ENCODE assay signal across 21 cellular contexts in genomic region chr1:183300828-183301227, GRCh38.
"Had no signal": no experiment of that assay in that cellular context is flagged by ENCODE, and none has a peak within 500 bp of the region (broad histone marks: within the 10 kb centered on the region; RNA-seq: fewer than 3 reads in every experiment).

No MANE protein-coding gene starts in this region.

- H3K36me3 ChIP-seq: SJCRH30 had no signal

- H3K27me3 ChIP-seq: SJCRH30 had no signal

- H3K4me3 ChIP-seq: SJCRH30 had no signal

- ATAC-seq: activated naive CD4-positive, alpha-beta T cell treated with anti-CD3 and anti-CD28 coated beads, Interleukin-2, amount 50 U/mL, for 72 hours; activated naive CD8-positive, alpha-beta T cell treated with anti-CD3 and anti-CD28 coated beads, Interleukin-2, amount 50 U/mL, for 24 hours; activated T-cell treated with anti-CD3 and anti-CD28 coated beads, Interleukin-2, amount 50 U/mL, for 4 hours had no signal

- DNase-seq: activated CD4-positive, alpha-beta memory T cell treated with anti-CD3 and anti-CD28 coated beads for 36 hours; activated CD4-positive, alpha-beta T cell treated with anti-CD3 and anti-CD28 coated beads, Interleukin-2, amount 10 ng/mL, durations not matched to agents 7 days and 5 days; activated CD4-positive, CD25-positive, alpha-beta regulatory T cell; activated CD8-positive, alpha-beta memory T cell treated with anti-CD3 and anti-CD28 coated beads for 24 hours; activated effector memory CD4-positive, alpha-beta T cell treated with anti-CD3 and anti-CD28 coated beads, Interleukin-2, amount 50 U/mL, for 16 hours; activated naive CD4-positive, alpha-beta T cell treated with Interleukin-2 at 50 U/mL for 16 hours; activated naive CD8-positive, alpha-beta T cell treated with anti-CD3 and anti-CD28 coated beads, Interleukin-2, amount 50 U/mL, for 24 hours; activated T-cell treated with anti-CD3 and anti-CD28 coated beads, Interleukin-2, amount 50 U/mL, for 4 hours; amniotic stem cell; NCI-H1092; NCI-H1930; NCI-H2171; NCI-H226; NCI-H526; NCI-H774; SJCRH30; SK-N-SH; T-helper 1 cell had no signal

- H3K27ac ChIP-seq: KMS-11, SJCRH30, VCaP had no signal

- H3K4me1 ChIP-seq: SJCRH30 had no signal

- H3K9me3 ChIP-seq: SJCRH30, SK-N-SH had no signal
